In genomic region chr1:153922838-153923652, GRCh38 we compare ENCODE assay signal across 8 cellular contexts. TPM values are rescaled to one million over a fixed set of nuclear protein-coding genes. Genes with fewer than 3 reads are reported as not detected.
DNase-seq lines count a peak whose midpoint lies in the region; ATAC-seq and TF ChIP-seq lines count a peak whose summit lies in the region.

TSS of gene GATAD2B (minus strand) at chr1:153922972. CDS start at chr1:153828347, 94,625 bp downstream.

- no peaks in the 10 kb centered on the region for H3K9me3 Mint-ChIP-seq in activated CD4-positive, alpha-beta T cell treated with anti-CD3 and anti-CD28 coated beads, Interleukin-2, amount 10 ng/mL, durations not matched to agents 24 days and 14 days

- ATAC-seq in GM19324 (IDR thresholded peaks at IDR 0.05; ENCODE audit: low FRiP score, unreplicated experiment) (peak; percentile 96), HG03469 (IDR thresholded peaks at IDR 0.05; ENCODE audit: unreplicated experiment) (peak; percentile 78)

- peaks cover 36% of the 10 kb centered on the region for H3K4me1 Mint-ChIP-seq in activated CD4-positive, alpha-beta T cell treated with anti-CD3 and anti-CD28 coated beads, Interleukin-2, amount 10 ng/mL, durations not matched to agents 24 days and 14 days

- CTCF ChIA-PET in BJ (lab: Yijun Ruan, JAX): interaction anchor here (0.9 to 2.0 kb wide), 7 partner anchors 11 to 58 kb away, joined by 3 to 13 read pairs (median 4); partner anchors contain the start of gene DENND4B

- H3K27me3 Mint-ChIP-seq in activated CD4-positive, alpha-beta T cell treated with anti-CD3 and anti-CD28 coated beads, Interleukin-2, amount 10 ng/mL, durations not matched to agents 24 days and 14 days: peaks cover 2% of the 10 kb centered on the region

- H3K27ac Mint-ChIP-seq in activated CD4-positive, alpha-beta T cell treated with anti-CD3 and anti-CD28 coated beads, Interleukin-2, amount 10 ng/mL, durations not matched to agents 24 days and 14 days: peak within 1 kb of the TSS; percentile 98

- H3K36me3 ChIP-seq in BJ (ENCODE audit: control insufficient read depth, insufficient read depth, low read length): no peaks in the 10 kb centered on the region; the same call in 1 of the 2 replicates

- peaks cover 16% of the 10 kb centered on the region for H3K36me3 Mint-ChIP-seq in activated CD4-positive, alpha-beta T cell treated with anti-CD3 and anti-CD28 coated beads, Interleukin-2, amount 10 ng/mL, durations not matched to agents 24 days and 14 days (ENCODE audit: low read depth)

- peak within 1 kb of the TSS; percentile 86 for H3K4me3 Mint-ChIP-seq in activated CD4-positive, alpha-beta T cell treated with anti-CD3 and anti-CD28 coated beads, Interleukin-2, amount 10 ng/mL, durations not matched to agents 24 days and 14 days

- no peaks in the 10 kb centered on the region for H3K27me3 ChIP-seq in BJ (ENCODE audit: control insufficient read depth, insufficient read depth, low read length)

- H3K4me3 ChIP-seq in BJ (ENCODE audit: low read depth, low read length): peak within 1 kb of the TSS; percentile 76

- intact Hi-C loops in activated CD4-positive, alpha-beta T cell treated with anti-CD3 and anti-CD28 coated beads, Interleukin-2, amount 10 ng/mL, durations not matched to agents 24 days and 14 days (cut with micrococcal nuclease): loop anchor here (1.0 to 5.0 kb wide), 8 partner anchors 23 to 260 kb away; partner anchors contain the start of genes CRTC2, DENND4B and RAB13

- DNase-seq in BJ (ENCODE audit: low read depth): peak; percentile 98
- DNase-seq in NCI-H526 treated with DMSO at 0.1 percent for 48 hours (lab: John Stamatoyannopoulos, UW): peak; percentile 100
- peak; percentile 100 for DNase-seq in activated CD4-positive, alpha-beta T cell treated with anti-CD3 and anti-CD28 coated beads, Interleukin-2, amount 10 ng/mL, durations not matched to agents 24 days and 14 days
- peak; percentile 62 for DNase-seq in cortex of kidney (lab: John Stamatoyannopoulos, UW)
- DNase-seq in left kidney (ENCODE audit: low read depth, low spot score): peak; percentile 100
- DNase-seq in stimulated activated CD4-positive, alpha-beta T cell treated with anti-CD3 and anti-CD28 coated beads, Interleukin-2, amount 100 ng/mL, for 24 hours: peak; percentile 98 to 99

- POLR2A ChIA-PET in BJ (lab: Charles Lee): interaction anchor here (0.6 to 1.0 kb wide), 2 partner anchors 15 to 40 kb away, joined by 6 read pairs; no protein-coding TSS in a partner anchor

- no peak for TF ChIP-seq CTCF in BJ (IDR thresholded peaks at IDR 0.05; ENCODE audit: insufficient read depth, low read depth, low read length)

RNA-seq across cellular contexts. Expression of gene GATAD2B, which starts in this region (rescaled TPM):
- 3.6 and 4.4 TPM in 2 replicates for polyA plus RNA-seq in BJ (2011; rRNA removed)
- 12.6 and 19.0 TPM in 2 replicates for polyA minus RNA-seq in BJ (2011; rRNA and poly(A)+ RNA removed)
- 68.8 and 69.0 TPM in 2 replicates for total RNA-seq in activated CD4-positive, alpha-beta T cell treated with anti-CD3 and anti-CD28 coated beads, Interleukin-2, amount 10 ng/mL, durations not matched to agents 24 days and 14 days

Comparison
In these comparisons a context has a peak if more than half of its experiments do, and no peak if none do; other contexts are left out.
1. Peak in every context shown above with its lines: DNase-seq, ATAC-seq and H3K4me3 ChIP-seq.